ENCODE assay signal across 2 cellular contexts in the genomic region with DNA sequence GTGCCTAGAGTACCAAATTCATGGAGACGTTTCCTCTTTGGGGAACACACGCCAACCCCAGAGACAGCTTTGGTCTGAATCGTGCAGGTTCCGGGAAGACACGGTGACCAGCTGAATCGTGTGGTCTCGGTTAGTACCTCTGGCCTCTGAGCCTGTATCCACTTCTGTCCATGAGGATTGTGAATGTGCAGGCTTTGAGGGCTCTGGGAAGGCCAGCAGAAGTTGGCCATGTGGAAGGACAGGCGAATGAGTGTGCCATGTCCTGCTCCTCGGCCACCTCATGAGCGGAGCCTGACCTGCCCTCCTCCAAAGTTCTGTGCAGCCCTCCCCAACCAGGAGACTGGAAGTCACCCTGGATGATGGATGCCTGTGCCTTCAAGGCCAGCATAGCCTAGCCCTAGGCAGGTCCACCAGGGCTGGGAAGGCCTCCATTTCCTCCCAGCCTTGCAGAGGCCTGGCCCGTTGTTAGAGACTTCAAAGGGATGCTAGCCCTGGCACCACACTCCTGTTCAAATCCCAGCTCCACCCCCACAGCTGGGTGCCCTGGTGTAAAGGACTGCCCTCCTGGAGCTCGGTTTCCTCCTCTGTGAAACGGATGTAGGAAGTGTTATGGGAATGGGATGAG.
TF ChIP-seq lines count a peak whose summit lies in the region.

No MANE protein-coding gene starts in this region.

TF ChIP-seq in A549, 52 proteins besides CTCF, POLR2A, EP300 and RAD21 (continued from another document):
- no peak for TF ChIP-seq MAX (IDR thresholded peaks at IDR 0.05)
- no peak for TF ChIP-seq EHMT2 (IDR thresholded peaks at IDR 0.05; ENCODE audit: low read depth)
- no peak for TF ChIP-seq ZFP36 (IDR thresholded peaks at IDR 0.05; ENCODE audit: borderline replicate concordance, partially characterized antibody)
- TF ChIP-seq SREBF2 (IDR thresholded peaks at IDR 0.05), result no peak
- no peak for TF ChIP-seq POLR2AphosphoS2 (conservative IDR thresholded peaks at IDR 0.05; ENCODE audit: low read length)
- no peak for TF ChIP-seq RARB (CRISPR knock-in tag; IDR thresholded peaks at IDR 0.05)
- TF ChIP-seq HOXA7 (CRISPR knock-in tag; IDR thresholded peaks at IDR 0.05), result no peak

TF ChIP-seq in GM23338, 12 proteins besides CTCF, POLR2A, EP300 and RAD21 (continued from another document):
- TF ChIP-seq, protein P1, sequence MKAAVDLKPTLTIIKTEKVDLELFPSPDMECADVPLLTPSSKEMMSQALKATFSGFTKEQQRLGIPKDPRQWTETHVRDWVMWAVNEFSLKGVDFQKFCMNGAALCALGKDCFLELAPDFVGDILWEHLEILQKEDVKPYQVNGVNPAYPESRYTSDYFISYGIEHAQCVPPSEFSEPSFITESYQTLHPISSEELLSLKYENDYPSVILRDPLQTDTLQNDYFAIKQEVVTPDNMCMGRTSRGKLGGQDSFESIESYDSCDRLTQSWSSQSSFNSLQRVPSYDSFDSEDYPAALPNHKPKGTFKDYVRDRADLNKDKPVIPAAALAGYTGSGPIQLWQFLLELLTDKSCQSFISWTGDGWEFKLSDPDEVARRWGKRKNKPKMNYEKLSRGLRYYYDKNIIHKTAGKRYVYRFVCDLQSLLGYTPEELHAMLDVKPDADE (IDR thresholded peaks at IDR 0.05), result no peak
- TF ChIP-seq EZH2 (IDR thresholded peaks at IDR 0.05; ENCODE audit: low read depth, unreplicated experiment) (no peak), EZH2phosphoT487 (IDR thresholded peaks at IDR 0.05; ENCODE audit: unreplicated experiment) (no peak), CREB1 (CRISPR knock-in tag; IDR thresholded peaks at IDR 0.05; ENCODE audit: low read depth) (no peak), ZNF331 (CRISPR knock-in tag; IDR thresholded peaks at IDR 0.05; ENCODE audit: low read depth) (no peak), REST (IDR thresholded peaks at IDR 0.05; ENCODE audit: unreplicated experiment) (no peak), POLR2AphosphoS5 (IDR thresholded peaks at IDR 0.05; ENCODE audit: low read depth) (no peak), ZNF462 (CRISPR knock-in tag; IDR thresholded peaks at IDR 0.05) (no peak), STAT1 (IDR thresholded peaks at IDR 0.05; ENCODE audit: unreplicated experiment) (no peak), JUNB (IDR thresholded peaks at IDR 0.05; ENCODE audit: unreplicated experiment) (no peak), ZNF114 (CRISPR knock-in tag; IDR thresholded peaks at IDR 0.05) (no peak)
